20 cellular contexts compared by ENCODE assay signal in genomic region chr5:150254363-150255154, GRCh38. TPM values are rescaled to one million over a fixed set of nuclear protein-coding genes. Genes with fewer than 3 reads are reported as not detected.
"Had no signal": no experiment of that assay in that cellular context is flagged by ENCODE, and none has a peak within 500 bp of the region (broad histone marks: within the 10 kb centered on the region; RNA-seq: fewer than 3 reads in every experiment).

No MANE protein-coding gene starts in this region.

- H3K4me1 Mint-ChIP-seq: activated B cell treated with CpG ODN at 0.5 μM for 24 hours; naive thymus-derived CD4-positive, alpha-beta T cell had no signal

- H3K9me3 Mint-ChIP-seq: activated B cell treated with CpG ODN at 0.5 μM for 24 hours; activated CD4-positive, alpha-beta memory T cell treated with anti-CD3 and anti-CD28 coated beads for 36 hours; activated naive CD4-positive, alpha-beta T cell treated with anti-CD3 and anti-CD28 coated beads, Interleukin-2, amount 50 U/mL, for 72 hours; activated T-helper 1 cell treated with anti-CD3 and anti-CD28 coated beads, Interleukin-12 subunit alpha, Interleukin-12 subunit beta, Interleukin-2, Interleukin-4 antibody, amounts not matched to agents 30 ng/mL and 10 ng/mL and 1 ng/mL, durations not matched to agents 14 hours and 24 hours and 36 hours had no signal

- H3K27ac ChIP-seq: adrenal gland, skin epidermis, thoracic aorta, upper lobe of right lung had no signal

- H3K27me3 ChIP-seq: adrenal gland, upper lobe of right lung had no signal

- H3K4me3 Mint-ChIP-seq: activated B cell treated with CpG ODN at 0.5 μM for 24 hours; activated CD4-positive, alpha-beta memory T cell treated with anti-CD3 and anti-CD28 coated beads for 36 hours; activated T-helper 1 cell treated with anti-CD3 and anti-CD28 coated beads, Interleukin-12 subunit alpha, Interleukin-12 subunit beta, Interleukin-2, Interleukin-4 antibody, amounts not matched to agents 30 ng/mL and 10 ng/mL and 1 ng/mL, durations not matched to agents 14 hours and 24 hours and 36 hours; naive thymus-derived CD4-positive, alpha-beta T cell had no signal

- H3K36me3 ChIP-seq: adrenal gland, thoracic aorta, upper lobe of right lung had no signal

- H3K4me1 ChIP-seq: adrenal gland, upper lobe of right lung had no signal

- H3K36me3 Mint-ChIP-seq: activated CD4-positive, alpha-beta memory T cell treated with anti-CD3 and anti-CD28 coated beads for 36 hours; activated naive CD4-positive, alpha-beta T cell treated with anti-CD3 and anti-CD28 coated beads, Interleukin-2, amount 50 U/mL, for 72 hours; naive thymus-derived CD4-positive, alpha-beta T cell had no signal

- H3K27me3 Mint-ChIP-seq: activated CD4-positive, alpha-beta memory T cell treated with anti-CD3 and anti-CD28 coated beads for 36 hours had no signal

- H3K9me3 ChIP-seq: adrenal gland, thoracic aorta, upper lobe of right lung had no signal

- DNase-seq: activated B cell treated with CpG ODN at 0.5 μM for 24 hours; activated CD4-positive, alpha-beta memory T cell treated with anti-CD3 and anti-CD28 coated beads for 36 hours; activated CD4-positive, alpha-beta T cell treated with anti-CD3 and anti-CD28 coated beads for 4 hours; activated gamma-delta T cell treated with Interleukin-2 at 50 U/mL for 16 hours; activated T-cell treated with anti-CD3 and anti-CD28 coated beads for 4 hours; adrenal gland; erythroblast; kidney; mesenchymal stem cell; naive thymus-derived CD4-positive, alpha-beta T cell; nucleus accumbens; stimulated activated CD4-positive, alpha-beta T cell treated with anti-CD3 and anti-CD28 coated beads, Interleukin-15, amount 100 ng/mL, for 24 hours; stimulated activated CD4-positive, alpha-beta T cell treated with anti-CD3 and anti-CD28 coated beads, Interleukin-4, amount 100 ng/mL, for 1 hour; upper lobe of right lung had no signal

- H3K4me3 ChIP-seq: adrenal gland, skin epidermis, thoracic aorta, upper lobe of right lung had no signal

- H3K27ac Mint-ChIP-seq: activated B cell treated with CpG ODN at 0.5 μM for 24 hours; activated CD4-positive, alpha-beta memory T cell treated with anti-CD3 and anti-CD28 coated beads for 36 hours; activated T-helper 1 cell treated with anti-CD3 and anti-CD28 coated beads, Interleukin-12 subunit alpha, Interleukin-12 subunit beta, Interleukin-2, Interleukin-4 antibody, amounts not matched to agents 30 ng/mL and 10 ng/mL and 1 ng/mL, durations not matched to agents 14 hours and 24 hours and 36 hours; naive thymus-derived CD4-positive, alpha-beta T cell had no signal

RNA-seq across cellular contexts. Expression of gene CAMK2A, which starts 35.0 kb away (rescaled TPM):
- total RNA-seq: activated B cell treated with CpG ODN at 0.5 μM for 24 hours; activated CD4-positive, alpha-beta memory T cell treated with anti-CD3 and anti-CD28 coated beads for 36 hours; activated naive CD4-positive, alpha-beta T cell treated with anti-CD3 and anti-CD28 coated beads, Interleukin-2, amount 50 U/mL, for 72 hours; activated T-helper 1 cell treated with anti-CD3 and anti-CD28 coated beads, Interleukin-12 subunit alpha, Interleukin-12 subunit beta, Interleukin-2, Interleukin-4 antibody, amounts not matched to agents 30 ng/mL and 10 ng/mL and 1 ng/mL, durations not matched to agents 14 hours and 24 hours and 36 hours; dermis microvascular lymphatic vessel endothelial cell; naive thymus-derived CD4-positive, alpha-beta T cell had no signal
- polyA plus RNA-seq: liver; naive thymus-derived CD4-positive, alpha-beta T cell had no signal

RNA-seq across cellular contexts. Expression of gene ARSI, which starts 48.1 kb away (rescaled TPM):
- total RNA-seq: activated B cell treated with CpG ODN at 0.5 μM for 24 hours; activated CD4-positive, alpha-beta memory T cell treated with anti-CD3 and anti-CD28 coated beads for 36 hours; activated naive CD4-positive, alpha-beta T cell treated with anti-CD3 and anti-CD28 coated beads, Interleukin-2, amount 50 U/mL, for 72 hours; activated T-helper 1 cell treated with anti-CD3 and anti-CD28 coated beads, Interleukin-12 subunit alpha, Interleukin-12 subunit beta, Interleukin-2, Interleukin-4 antibody, amounts not matched to agents 30 ng/mL and 10 ng/mL and 1 ng/mL, durations not matched to agents 14 hours and 24 hours and 36 hours had no signal
- polyA plus RNA-seq: naive thymus-derived CD4-positive, alpha-beta T cell had no signal
